Comparison of ENCODE assay signal across 8 cellular contexts in the genomic region with DNA sequence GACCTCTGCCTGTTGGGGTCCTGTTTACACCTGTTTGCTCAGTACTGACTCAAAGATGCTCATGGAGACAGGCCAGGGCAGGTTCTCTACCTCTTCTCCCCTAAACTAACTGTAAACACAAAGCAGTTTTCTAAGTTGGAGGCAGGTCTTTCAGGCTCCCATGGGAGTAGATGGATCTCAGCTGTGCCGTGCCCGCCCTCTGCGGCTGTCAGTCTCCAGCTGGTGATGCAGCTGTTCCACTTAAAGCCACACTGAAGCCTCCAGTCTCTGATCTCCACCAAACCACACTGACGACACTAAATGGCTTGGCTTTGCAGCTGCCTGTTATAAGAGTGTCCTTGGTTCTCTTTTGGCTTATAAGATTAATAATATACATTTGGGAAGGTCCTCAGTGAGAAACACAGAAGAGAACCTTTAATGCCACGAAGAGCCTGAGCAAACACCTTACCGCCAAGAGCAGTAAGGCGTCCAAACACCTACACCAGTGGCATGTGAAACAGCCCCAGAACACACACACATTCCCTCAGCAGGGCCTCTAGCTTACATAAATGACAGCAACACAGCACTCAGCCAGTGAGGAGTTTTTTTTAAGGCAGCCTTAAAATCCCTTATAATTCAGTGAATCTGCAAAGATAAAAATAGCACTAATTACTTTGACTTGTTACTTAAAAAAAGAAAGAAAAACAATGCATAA.
DNase-seq lines count a peak whose midpoint lies in the region; ATAC-seq and TF ChIP-seq lines count a peak whose summit lies in the region.

No MANE protein-coding gene starts in this region.

- DNase-seq in activated CD8-positive, alpha-beta memory T cell treated with anti-CD3 and anti-CD28 coated beads, Interleukin-2, amount 10 ng/mL, durations not matched to agents 7 days and 5 days: peak; percentile 43
- no peak for DNase-seq in activated CD8-positive, alpha-beta memory T cell treated with anti-CD3 and anti-CD28 coated beads for 24 hours
- peak; percentile 44 for DNase-seq in NCI-H146 treated with DMSO at 0.1 percent for 48 hours (lab: John Stamatoyannopoulos, UW; ENCODE audit: unreplicated experiment)
- DNase-seq in left ventricle myocardium superior: no peak
- no peak for DNase-seq in DMS53 treated with DMSO at 0.1 percent for 48 hours (lab: John Stamatoyannopoulos, UW; ENCODE audit: unreplicated experiment)
- DNase-seq in NCI-H226: no peak
- no peak for DNase-seq in omental fat pad (ENCODE audit: low spot score)

- no peaks in the 10 kb centered on the region for H3K27me3 Mint-ChIP-seq in activated CD8-positive, alpha-beta memory T cell treated with anti-CD3 and anti-CD28 coated beads, Interleukin-2, amount 10 ng/mL, durations not matched to agents 7 days and 5 days

- no peak for ATAC-seq in activated CD8-positive, alpha-beta memory T cell treated with anti-CD3 and anti-CD28 coated beads, Interleukin-2, amount 10 ng/mL, durations not matched to agents 7 days and 5 days
- ATAC-seq in HG02610 (IDR thresholded peaks at IDR 0.05; ENCODE audit: unreplicated experiment) (peak; percentile 77), left ventricle myocardium superior (peak; percentile 47), omental fat pad (ENCODE audit: low FRiP score) (no peak)

- H3K36me3 Mint-ChIP-seq in activated CD8-positive, alpha-beta memory T cell treated with anti-CD3 and anti-CD28 coated beads, Interleukin-2, amount 10 ng/mL, durations not matched to agents 7 days and 5 days: no peaks in the 10 kb centered on the region

- no peak for TF ChIP-seq CTCF in omental fat pad (IDR thresholded peaks at IDR 0.05)

- H3K4me1 Mint-ChIP-seq in activated CD8-positive, alpha-beta memory T cell treated with anti-CD3 and anti-CD28 coated beads, Interleukin-2, amount 10 ng/mL, durations not matched to agents 7 days and 5 days: peaks cover 11% of the 10 kb centered on the region

- CTCF ChIA-PET in activated CD8-positive, alpha-beta memory T cell treated with anti-CD3 and anti-CD28 coated beads, Interleukin-2, amount 10 ng/mL, durations not matched to agents 7 days and 5 days (lab: Charles Lee): interaction anchor here (1.0 kb wide), 2 partner anchors 14 to 63 kb away, joined by 3 read pairs; no protein-coding TSS in a partner anchor

- H3K4me3 Mint-ChIP-seq in activated CD8-positive, alpha-beta memory T cell treated with anti-CD3 and anti-CD28 coated beads, Interleukin-2, amount 10 ng/mL, durations not matched to agents 7 days and 5 days: no peak overlapping the region

- H3K9me3 Mint-ChIP-seq in activated CD8-positive, alpha-beta memory T cell treated with anti-CD3 and anti-CD28 coated beads, Interleukin-2, amount 10 ng/mL, durations not matched to agents 7 days and 5 days (ENCODE audit: low read depth): no peaks in the 10 kb centered on the region

- intact Hi-C loops in left ventricle myocardium superior (cut with micrococcal nuclease): no loop called here

- no peak overlapping the region for H3K27ac Mint-ChIP-seq in activated CD8-positive, alpha-beta memory T cell treated with anti-CD3 and anti-CD28 coated beads, Interleukin-2, amount 10 ng/mL, durations not matched to agents 7 days and 5 days

Comparison
In these comparisons a context has a peak if more than half of its experiments do, and no peak if none do; other contexts are left out.
1. DNase-seq: peak in activated CD8-positive, alpha-beta memory T cell treated with anti-CD3 and anti-CD28 coated beads, Interleukin-2, amount 10 ng/mL, durations not matched to agents 7 days and 5 days (single experiment) and NCI-H146 treated with DMSO at 0.1 percent for 48 hours (single experiment); none in activated CD8-positive, alpha-beta memory T cell treated with anti-CD3 and anti-CD28 coated beads for 24 hours (single experiment), left ventricle myocardium superior (single experiment), DMS53 treated with DMSO at 0.1 percent for 48 hours (single experiment), NCI-H226 (single experiment) and omental fat pad (single experiment).
2. ATAC-seq: peak in HG02610 (single experiment) and left ventricle myocardium superior (single experiment); none in activated CD8-positive, alpha-beta memory T cell treated with anti-CD3 and anti-CD28 coated beads, Interleukin-2, amount 10 ng/mL, durations not matched to agents 7 days and 5 days (single experiment) and omental fat pad (single experiment).